In the genomic region with DNA sequence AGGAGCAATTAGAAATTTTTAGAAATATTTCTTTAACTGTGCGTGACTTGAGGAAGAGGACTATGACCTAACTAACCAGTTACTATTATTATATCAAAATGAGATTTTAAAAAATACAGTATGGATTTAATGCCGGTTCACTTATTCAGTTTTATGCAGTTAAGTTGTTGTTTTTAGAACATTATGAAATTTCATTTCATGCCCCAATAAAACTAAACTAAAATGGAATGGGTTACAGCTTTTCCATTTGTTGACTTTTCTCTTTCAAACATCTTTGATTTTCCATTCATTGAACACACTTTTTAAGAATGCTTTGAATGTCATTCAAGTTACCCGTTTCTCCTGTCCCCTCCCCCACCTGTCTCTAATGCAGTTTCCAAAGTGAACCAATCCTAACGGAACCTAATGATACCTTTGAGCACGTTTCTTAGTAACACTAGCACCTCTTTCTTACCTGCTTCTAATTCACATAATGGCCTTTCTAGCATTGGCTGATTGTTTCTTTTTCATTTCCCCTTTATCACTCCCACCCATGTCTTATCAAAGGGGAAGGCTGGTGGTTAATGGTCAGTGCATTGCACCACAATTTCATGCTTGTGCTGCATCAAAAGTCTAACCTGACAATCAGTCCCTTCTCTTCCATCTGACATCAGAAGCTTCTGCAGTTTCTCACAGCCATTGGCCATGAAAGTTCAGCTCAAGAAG, we compare ENCODE assay signal across 1 cellular context.
TF ChIP-seq lines count a peak whose summit lies in the region.

No MANE protein-coding gene starts in this region.

TF ChIP-seq in GM12878, 131 proteins besides CTCF, POLR2A, EP300 and RAD21 (continues in another document):
- TF ChIP-seq, protein P1, sequence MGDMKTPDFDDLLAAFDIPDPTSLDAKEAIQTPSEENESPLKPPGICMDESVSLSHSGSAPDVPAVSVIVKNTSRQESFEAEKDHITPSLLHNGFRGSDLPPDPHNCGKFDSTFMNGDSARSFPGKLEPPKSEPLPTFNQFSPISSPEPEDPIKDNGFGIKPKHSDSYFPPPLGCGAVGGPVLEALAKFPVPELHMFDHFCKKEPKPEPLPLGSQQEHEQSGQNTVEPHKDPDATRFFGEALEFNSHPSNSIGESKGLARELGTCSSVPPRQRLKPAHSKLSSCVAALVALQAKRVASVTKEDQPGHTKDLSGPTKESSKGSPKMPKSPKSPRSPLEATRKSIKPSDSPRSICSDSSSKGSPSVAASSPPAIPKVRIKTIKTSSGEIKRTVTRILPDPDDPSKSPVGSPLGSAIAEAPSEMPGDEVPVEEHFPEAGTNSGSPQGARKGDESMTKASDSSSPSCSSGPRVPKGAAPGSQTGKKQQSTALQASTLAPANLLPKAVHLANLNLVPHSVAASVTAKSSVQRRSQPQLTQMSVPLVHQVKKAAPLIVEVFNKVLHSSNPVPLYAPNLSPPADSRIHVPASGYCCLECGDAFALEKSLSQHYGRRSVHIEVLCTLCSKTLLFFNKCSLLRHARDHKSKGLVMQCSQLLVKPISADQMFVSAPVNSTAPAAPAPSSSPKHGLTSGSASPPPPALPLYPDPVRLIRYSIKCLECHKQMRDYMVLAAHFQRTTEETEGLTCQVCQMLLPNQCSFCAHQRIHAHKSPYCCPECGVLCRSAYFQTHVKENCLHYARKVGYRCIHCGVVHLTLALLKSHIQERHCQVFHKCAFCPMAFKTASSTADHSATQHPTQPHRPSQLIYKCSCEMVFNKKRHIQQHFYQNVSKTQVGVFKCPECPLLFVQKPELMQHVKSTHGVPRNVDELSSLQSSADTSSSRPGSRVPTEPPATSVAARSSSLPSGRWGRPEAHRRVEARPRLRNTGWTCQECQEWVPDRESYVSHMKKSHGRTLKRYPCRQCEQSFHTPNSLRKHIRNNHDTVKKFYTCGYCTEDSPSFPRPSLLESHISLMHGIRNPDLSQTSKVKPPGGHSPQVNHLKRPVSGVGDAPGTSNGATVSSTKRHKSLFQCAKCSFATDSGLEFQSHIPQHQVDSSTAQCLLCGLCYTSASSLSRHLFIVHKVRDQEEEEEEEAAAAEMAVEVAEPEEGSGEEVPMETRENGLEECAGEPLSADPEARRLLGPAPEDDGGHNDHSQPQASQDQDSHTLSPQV (IDR thresholded peaks at IDR 0.05): no peak; the same call in 1 of the 2 replicates
- TF ChIP-seq IRF4 (IDR thresholded peaks at IDR 0.05; ENCODE audit: low read depth, low read length) (peak; percentile 66; the same call in 1 of the 2 replicates), MYB (IDR thresholded peaks at IDR 0.05; ENCODE audit: borderline replicate concordance, low read depth, low read length) (no peak), SIX5 (IDR thresholded peaks at IDR 0.05; ENCODE audit: low read depth, low read length, severe bottlenecking) (no peak), EGR1 (IDR thresholded peaks at IDR 0.05; ENCODE audit: borderline replicate concordance in 1 of 2, low read depth in 2 of 2, low read length in 2 of 2) (no peak), CBX5 (IDR thresholded peaks at IDR 0.05; ENCODE audit: low read depth) (0 out of 2 replicates have a peak, but pooled peaks have one; percentile 23), POU2F2 (IDR thresholded peaks at IDR 0.05; ENCODE audit: borderline replicate concordance, low read depth, low read length) (peak; percentile 62; the same call in 1 of the 3 replicates), BRCA1 (IDR thresholded peaks at IDR 0.05; ENCODE audit: low read depth, low read length) (no peak), NR2F1 (conservative IDR thresholded peaks at IDR 0.05) (peak; percentile 61), RCOR1 (conservative IDR thresholded peaks at IDR 0.05; ENCODE audit: low read depth, low read length) (no peak), YBX1 (IDR thresholded peaks at IDR 0.05) (0 out of 2 replicates have a peak, but pooled peaks have one; percentile 36), PAX5 (IDR thresholded peaks at IDR 0.05; ENCODE audit: borderline replicate concordance, low read depth, low read length) (peak; percentile 87), JUNB (IDR thresholded peaks at IDR 0.05) (no peak), BACH1 (IDR thresholded peaks at IDR 0.05; ENCODE audit: borderline replicate concordance) (peak; percentile 51; the same call in 1 of the 2 replicates), RELA (IDR thresholded peaks at IDR 0.05; ENCODE audit: borderline replicate concordance, partially characterized antibody) (no peak), MXI1 (IDR thresholded peaks at IDR 0.05; ENCODE audit: low read depth, low read length) (peak; percentile 55; the same call in 1 of the 2 replicates), IKZF2 (IDR thresholded peaks at IDR 0.05) (peak; percentile 82 to 92), RBBP5 (conservative IDR thresholded peaks at IDR 0.05) (no peak), ATF7 (IDR thresholded peaks at IDR 0.05; ENCODE audit: low read depth) (peak; percentile 84), MEF2B (IDR thresholded peaks at IDR 0.05; ENCODE audit: partially characterized antibody, poor library complexity, severe bottlenecking) (peak; percentile 68), CBX3 (IDR thresholded peaks at IDR 0.05; ENCODE audit: borderline replicate concordance, low read depth) (no peak), SIN3A (IDR thresholded peaks at IDR 0.05; ENCODE audit: low read depth, low read length) (0 out of 2 replicates have a peak, but pooled peaks have one; percentile 16), SREBF2 (IDR thresholded peaks at IDR 0.05; ENCODE audit: low read length) (no peak), PML (IDR thresholded peaks at IDR 0.05; ENCODE audit: low read length) (peak; percentile 57; the same call in 1 of the 2 replicates), HDAC2 (IDR thresholded peaks at IDR 0.05) (no peak), KLF5 (IDR thresholded peaks at IDR 0.05; ENCODE audit: partially characterized antibody) (no peak), CBFB (IDR thresholded peaks at IDR 0.05; ENCODE audit: low read depth) (peak; percentile 81), NR2C1 (IDR thresholded peaks at IDR 0.05) (no peak; the same call in 1 of the 2 replicates), ZNF207 (IDR thresholded peaks at IDR 0.05; ENCODE audit: borderline replicate concordance) (peak; percentile 38; the same call in 1 of the 2 replicates), ESRRA (IDR thresholded peaks at IDR 0.05; ENCODE audit: low read length) (no peak), SMAD5 (IDR thresholded peaks at IDR 0.05; ENCODE audit: low read depth) (no peak), NR2C2 (IDR thresholded peaks at IDR 0.05; ENCODE audit: borderline replicate concordance, control insufficient read depth, insufficient read length, low read depth) (no peak)
- TF ChIP-seq, protein P2, sequence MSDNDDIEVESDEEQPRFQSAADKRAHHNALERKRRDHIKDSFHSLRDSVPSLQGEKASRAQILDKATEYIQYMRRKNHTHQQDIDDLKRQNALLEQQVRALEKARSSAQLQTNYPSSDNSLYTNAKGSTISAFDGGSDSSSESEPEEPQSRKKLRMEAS (IDR thresholded peaks at IDR 0.05; ENCODE audit: low read depth, low read length): no peak
- TF ChIP-seq, protein P3, sequence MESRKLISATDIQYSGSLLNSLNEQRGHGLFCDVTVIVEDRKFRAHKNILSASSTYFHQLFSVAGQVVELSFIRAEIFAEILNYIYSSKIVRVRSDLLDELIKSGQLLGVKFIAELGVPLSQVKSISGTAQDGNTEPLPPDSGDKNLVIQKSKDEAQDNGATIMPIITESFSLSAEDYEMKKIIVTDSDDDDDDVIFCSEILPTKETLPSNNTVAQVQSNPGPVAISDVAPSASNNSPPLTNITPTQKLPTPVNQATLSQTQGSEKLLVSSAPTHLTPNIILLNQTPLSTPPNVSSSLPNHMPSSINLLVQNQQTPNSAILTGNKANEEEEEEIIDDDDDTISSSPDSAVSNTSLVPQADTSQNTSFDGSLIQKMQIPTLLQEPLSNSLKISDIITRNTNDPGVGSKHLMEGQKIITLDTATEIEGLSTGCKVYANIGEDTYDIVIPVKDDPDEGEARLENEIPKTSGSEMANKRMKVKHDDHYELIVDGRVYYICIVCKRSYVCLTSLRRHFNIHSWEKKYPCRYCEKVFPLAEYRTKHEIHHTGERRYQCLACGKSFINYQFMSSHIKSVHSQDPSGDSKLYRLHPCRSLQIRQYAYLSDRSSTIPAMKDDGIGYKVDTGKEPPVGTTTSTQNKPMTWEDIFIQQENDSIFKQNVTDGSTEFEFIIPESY (IDR thresholded peaks at IDR 0.05): no peak
- TF ChIP-seq, protein P4, sequence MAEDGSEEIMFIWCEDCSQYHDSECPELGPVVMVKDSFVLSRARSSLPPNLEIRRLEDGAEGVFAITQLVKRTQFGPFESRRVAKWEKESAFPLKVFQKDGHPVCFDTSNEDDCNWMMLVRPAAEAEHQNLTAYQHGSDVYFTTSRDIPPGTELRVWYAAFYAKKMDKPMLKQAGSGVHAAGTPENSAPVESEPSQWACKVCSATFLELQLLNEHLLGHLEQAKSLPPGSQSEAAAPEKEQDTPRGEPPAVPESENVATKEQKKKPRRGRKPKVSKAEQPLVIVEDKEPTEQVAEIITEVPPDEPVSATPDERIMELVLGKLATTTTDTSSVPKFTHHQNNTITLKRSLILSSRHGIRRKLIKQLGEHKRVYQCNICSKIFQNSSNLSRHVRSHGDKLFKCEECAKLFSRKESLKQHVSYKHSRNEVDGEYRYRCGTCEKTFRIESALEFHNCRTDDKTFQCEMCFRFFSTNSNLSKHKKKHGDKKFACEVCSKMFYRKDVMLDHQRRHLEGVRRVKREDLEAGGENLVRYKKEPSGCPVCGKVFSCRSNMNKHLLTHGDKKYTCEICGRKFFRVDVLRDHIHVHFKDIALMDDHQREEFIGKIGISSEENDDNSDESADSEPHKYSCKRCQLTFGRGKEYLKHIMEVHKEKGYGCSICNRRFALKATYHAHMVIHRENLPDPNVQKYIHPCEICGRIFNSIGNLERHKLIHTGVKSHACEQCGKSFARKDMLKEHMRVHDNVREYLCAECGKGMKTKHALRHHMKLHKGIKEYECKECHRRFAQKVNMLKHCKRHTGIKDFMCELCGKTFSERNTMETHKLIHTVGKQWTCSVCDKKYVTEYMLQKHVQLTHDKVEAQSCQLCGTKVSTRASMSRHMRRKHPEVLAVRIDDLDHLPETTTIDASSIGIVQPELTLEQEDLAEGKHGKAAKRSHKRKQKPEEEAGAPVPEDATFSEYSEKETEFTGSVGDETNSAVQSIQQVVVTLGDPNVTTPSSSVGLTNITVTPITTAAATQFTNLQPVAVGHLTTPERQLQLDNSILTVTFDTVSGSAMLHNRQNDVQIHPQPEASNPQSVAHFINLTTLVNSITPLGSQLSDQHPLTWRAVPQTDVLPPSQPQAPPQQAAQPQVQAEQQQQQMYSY (CRISPR knock-in tag; IDR thresholded peaks at IDR 0.05): no peak
- TF ChIP-seq, protein P5, sequence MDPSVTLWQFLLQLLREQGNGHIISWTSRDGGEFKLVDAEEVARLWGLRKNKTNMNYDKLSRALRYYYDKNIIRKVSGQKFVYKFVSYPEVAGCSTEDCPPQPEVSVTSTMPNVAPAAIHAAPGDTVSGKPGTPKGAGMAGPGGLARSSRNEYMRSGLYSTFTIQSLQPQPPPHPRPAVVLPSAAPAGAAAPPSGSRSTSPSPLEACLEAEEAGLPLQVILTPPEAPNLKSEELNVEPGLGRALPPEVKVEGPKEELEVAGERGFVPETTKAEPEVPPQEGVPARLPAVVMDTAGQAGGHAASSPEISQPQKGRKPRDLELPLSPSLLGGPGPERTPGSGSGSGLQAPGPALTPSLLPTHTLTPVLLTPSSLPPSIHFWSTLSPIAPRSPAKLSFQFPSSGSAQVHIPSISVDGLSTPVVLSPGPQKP (IDR thresholded peaks at IDR 0.05; ENCODE audit: low read depth, low read length): no peak
- TF ChIP-seq, protein P6, sequence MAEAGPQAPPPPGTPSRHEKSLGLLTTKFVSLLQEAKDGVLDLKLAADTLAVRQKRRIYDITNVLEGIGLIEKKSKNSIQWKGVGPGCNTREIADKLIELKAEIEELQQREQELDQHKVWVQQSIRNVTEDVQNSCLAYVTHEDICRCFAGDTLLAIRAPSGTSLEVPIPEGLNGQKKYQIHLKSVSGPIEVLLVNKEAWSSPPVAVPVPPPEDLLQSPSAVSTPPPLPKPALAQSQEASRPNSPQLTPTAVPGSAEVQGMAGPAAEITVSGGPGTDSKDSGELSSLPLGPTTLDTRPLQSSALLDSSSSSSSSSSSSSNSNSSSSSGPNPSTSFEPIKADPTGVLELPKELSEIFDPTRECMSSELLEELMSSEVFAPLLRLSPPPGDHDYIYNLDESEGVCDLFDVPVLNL (IDR thresholded peaks at IDR 0.05; ENCODE audit: low read depth, low read length): no peak
- TF ChIP-seq, protein P7, sequence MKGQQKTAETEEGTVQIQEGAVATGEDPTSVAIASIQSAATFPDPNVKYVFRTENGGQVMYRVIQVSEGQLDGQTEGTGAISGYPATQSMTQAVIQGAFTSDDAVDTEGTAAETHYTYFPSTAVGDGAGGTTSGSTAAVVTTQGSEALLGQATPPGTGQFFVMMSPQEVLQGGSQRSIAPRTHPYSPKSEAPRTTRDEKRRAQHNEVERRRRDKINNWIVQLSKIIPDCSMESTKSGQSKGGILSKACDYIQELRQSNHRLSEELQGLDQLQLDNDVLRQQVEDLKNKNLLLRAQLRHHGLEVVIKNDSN (IDR thresholded peaks at IDR 0.05; ENCODE audit: borderline replicate concordance, extremely low read length, insufficient read depth, low read depth, low read length): no peak
- TF ChIP-seq, protein P8, sequence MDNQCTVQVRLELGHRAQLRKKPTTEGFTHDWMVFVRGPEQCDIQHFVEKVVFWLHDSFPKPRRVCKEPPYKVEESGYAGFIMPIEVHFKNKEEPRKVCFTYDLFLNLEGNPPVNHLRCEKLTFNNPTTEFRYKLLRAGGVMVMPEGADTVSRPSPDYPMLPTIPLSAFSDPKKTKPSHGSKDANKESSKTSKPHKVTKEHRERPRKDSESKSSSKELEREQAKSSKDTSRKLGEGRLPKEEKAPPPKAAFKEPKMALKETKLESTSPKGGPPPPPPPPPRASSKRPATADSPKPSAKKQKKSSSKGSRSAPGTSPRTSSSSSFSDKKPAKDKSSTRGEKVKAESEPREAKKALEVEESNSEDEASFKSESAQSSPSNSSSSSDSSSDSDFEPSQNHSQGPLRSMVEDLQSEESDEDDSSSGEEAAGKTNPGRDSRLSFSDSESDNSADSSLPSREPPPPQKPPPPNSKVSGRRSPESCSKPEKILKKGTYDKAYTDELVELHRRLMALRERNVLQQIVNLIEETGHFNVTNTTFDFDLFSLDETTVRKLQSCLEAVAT (IDR thresholded peaks at IDR 0.05): peak; percentile 92
- TF ChIP-seq, protein P9, sequence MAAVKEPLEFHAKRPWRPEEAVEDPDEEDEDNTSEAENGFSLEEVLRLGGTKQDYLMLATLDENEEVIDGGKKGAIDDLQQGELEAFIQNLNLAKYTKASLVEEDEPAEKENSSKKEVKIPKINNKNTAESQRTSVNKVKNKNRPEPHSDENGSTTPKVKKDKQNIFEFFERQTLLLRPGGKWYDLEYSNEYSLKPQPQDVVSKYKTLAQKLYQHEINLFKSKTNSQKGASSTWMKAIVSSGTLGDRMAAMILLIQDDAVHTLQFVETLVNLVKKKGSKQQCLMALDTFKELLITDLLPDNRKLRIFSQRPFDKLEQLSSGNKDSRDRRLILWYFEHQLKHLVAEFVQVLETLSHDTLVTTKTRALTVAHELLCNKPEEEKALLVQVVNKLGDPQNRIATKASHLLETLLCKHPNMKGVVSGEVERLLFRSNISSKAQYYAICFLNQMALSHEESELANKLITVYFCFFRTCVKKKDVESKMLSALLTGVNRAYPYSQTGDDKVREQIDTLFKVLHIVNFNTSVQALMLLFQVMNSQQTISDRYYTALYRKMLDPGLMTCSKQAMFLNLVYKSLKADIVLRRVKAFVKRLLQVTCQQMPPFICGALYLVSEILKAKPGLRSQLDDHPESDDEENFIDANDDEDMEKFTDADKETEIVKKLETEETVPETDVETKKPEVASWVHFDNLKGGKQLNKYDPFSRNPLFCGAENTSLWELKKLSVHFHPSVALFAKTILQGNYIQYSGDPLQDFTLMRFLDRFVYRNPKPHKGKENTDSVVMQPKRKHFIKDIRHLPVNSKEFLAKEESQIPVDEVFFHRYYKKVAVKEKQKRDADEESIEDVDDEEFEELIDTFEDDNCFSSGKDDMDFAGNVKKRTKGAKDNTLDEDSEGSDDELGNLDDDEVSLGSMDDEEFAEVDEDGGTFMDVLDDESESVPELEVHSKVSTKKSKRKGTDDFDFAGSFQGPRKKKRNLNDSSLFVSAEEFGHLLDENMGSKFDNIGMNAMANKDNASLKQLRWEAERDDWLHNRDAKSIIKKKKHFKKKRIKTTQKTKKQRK (IDR thresholded peaks at IDR 0.05; ENCODE audit: low read depth, low read length): no peak
